In the genomic region with DNA sequence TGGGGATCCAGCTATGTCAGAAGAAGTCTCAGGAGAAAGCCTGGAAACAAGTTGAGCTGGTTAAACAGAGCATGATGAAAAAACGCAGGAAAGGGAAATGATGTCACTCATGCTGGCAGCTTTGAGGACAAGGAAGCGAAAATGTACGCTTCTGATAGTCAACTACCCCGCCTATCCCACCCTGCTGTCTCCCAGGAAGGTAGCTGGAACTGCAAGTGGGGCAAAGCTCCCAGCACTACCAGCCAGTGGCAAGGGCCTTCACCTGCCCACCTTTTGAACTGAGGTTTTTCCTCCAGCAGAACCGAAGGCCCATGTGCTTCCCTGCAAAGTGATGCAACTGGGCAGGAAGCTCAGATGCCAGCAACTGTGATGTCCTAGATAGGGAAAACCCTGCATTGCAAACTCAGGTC, we compare ENCODE assay signal across 16 cellular contexts. TPM values are rescaled to one million over a fixed set of nuclear protein-coding genes. Genes with fewer than 3 reads are reported as not detected.
DNase-seq lines count a peak whose midpoint lies in the region; ATAC-seq and TF ChIP-seq lines count a peak whose summit lies in the region.
"Had no signal": no experiment of that assay in that cellular context is flagged by ENCODE, and none has a peak within 500 bp of the region (broad histone marks: within the 10 kb centered on the region; RNA-seq: fewer than 3 reads in every experiment).

No MANE protein-coding gene starts in this region.

- H3K4me1 ChIP-seq in mammary epithelial cell (ENCODE audit: insufficient read depth, low read length) (no peaks in the 10 kb centered on the region), breast epithelium (no peaks in the 10 kb centered on the region), OCI-LY7 (ENCODE audit: insufficient read depth, low read length, poor library complexity, severe bottlenecking) (peaks cover 4% of the 10 kb centered on the region), thoracic aorta (ENCODE audit: control insufficient read depth in 1 of 2, low read depth in 2 of 2) (no peaks in the 10 kb centered on the region)

- H3K9me3 ChIP-seq in mammary epithelial cell (replicated peaks; ENCODE audit: insufficient read depth, low read length) (no peaks in the 10 kb centered on the region), breast epithelium (no peaks in the 10 kb centered on the region), OCI-LY7 (ENCODE audit: low read length) (no peaks in the 10 kb centered on the region), thoracic aorta (no peaks in the 10 kb centered on the region)

- no peak for ATAC-seq in thoracic aorta (ENCODE audit: insufficient number of reproducible peaks, low FRiP score, low read depth)

- H2AFZ ChIP-seq in mammary epithelial cell (ENCODE audit: low read depth, low read length) = peak overlapping the region; percentile 50
- no peak overlapping the region; the same call in 1 of the 2 replicates for H2AFZ ChIP-seq in OCI-LY7 (ENCODE audit: low read length)

- no peak overlapping the region for H3K4me2 ChIP-seq in mammary epithelial cell (ENCODE audit: insufficient read depth, low read depth, low read length)
- peak overlapping the region; percentile 35; the same call in 1 of the 2 replicates for H3K4me2 ChIP-seq in OCI-LY7 (ENCODE audit: low read length)

- in situ Hi-C loops in mammary epithelial cell (cut with MboI; ENCODE audit: low sequenced_read_pairs in 2 of 2) = no loop called here

- H3K36me3 ChIP-seq in mammary epithelial cell (ENCODE audit: insufficient read depth, low read length) (no peaks in the 10 kb centered on the region), breast epithelium (no peaks in the 10 kb centered on the region), OCI-LY7 (ENCODE audit: insufficient read depth, low read length) (no peaks in the 10 kb centered on the region), thoracic aorta (no peaks in the 10 kb centered on the region)

- TF ChIP-seq CTCF in mammary epithelial cell (conservative IDR thresholded peaks at IDR 0.05 in 1 of 2, IDR thresholded peaks at IDR 0.05 in 1 of 2; ENCODE audit: extremely low read depth in 1 of 2, insufficient read depth in 1 of 2, low read depth in 1 of 2, low read length in 2 of 2) (no peak), breast epithelium (IDR thresholded peaks at IDR 0.05) (no peak), OCI-LY7 (conservative IDR thresholded peaks at IDR 0.05; ENCODE audit: low read length) (no peak), epithelial cell of esophagus (IDR thresholded peaks at IDR 0.05; ENCODE audit: insufficient read depth, low read depth, low read length, missing control alignments) (no peak), thoracic aorta (IDR thresholded peaks at IDR 0.05) (no peak), GM10266 (IDR thresholded peaks at IDR 0.05; ENCODE audit: control insufficient read depth, insufficient read depth, low read depth, missing control alignments) (no peak)

- no peak overlapping the region for H3K9ac ChIP-seq in mammary epithelial cell (ENCODE audit: insufficient read depth, low read length)

- H3K27ac ChIP-seq in mammary epithelial cell (ENCODE audit: insufficient read depth, low read depth, low read length) (no peak overlapping the region), breast epithelium (no peak overlapping the region), OCI-LY7 (ENCODE audit: low read depth, low read length, poor library complexity, severe bottlenecking) (no peak overlapping the region), thoracic aorta (no peak overlapping the region)
- H3K27ac ChIP-seq: SK-N-MC had no signal

- CTCF ChIA-PET in mammary epithelial cell (lab: Charles Lee; ENCODE audit: low non-redundant PET) = interaction anchor here (0.6 kb wide), 1 partner anchor 55 kb away, joined by 4 read pairs; no protein-coding TSS in a partner anchor
- CTCF ChIA-PET in OCI-LY7 (lab: Charles Lee; ENCODE audit: unreplicated experiment) = no interaction called here

- WGBS in mammary epithelial cell (ENCODE audit: low coverage, missing lambda C conversion rate) = 82% methylated on average over 4 of the region's 5 CpGs

- no peaks in the 10 kb centered on the region for H4K20me1 ChIP-seq in mammary epithelial cell (ENCODE audit: insufficient read depth, low read length)
- no peaks in the 10 kb centered on the region for H4K20me1 ChIP-seq in OCI-LY7 (ENCODE audit: insufficient read depth, low read length)

- no peak for TF ChIP-seq POLR2A in breast epithelium (IDR thresholded peaks at IDR 0.05)

- H3K4me3 ChIP-seq in mammary epithelial cell (replicated peaks in 1 of 3; ENCODE audit: insufficient read depth in 1 of 3, low read depth in 2 of 3, low read length in 3 of 3) = no peak overlapping the region
- H3K4me3 ChIP-seq in breast epithelium = no peak overlapping the region
- H3K4me3 ChIP-seq in OCI-LY7 (ENCODE audit: low read depth, low read length, poor library complexity, severe bottlenecking) = no peak overlapping the region
- H3K4me3 ChIP-seq in epithelial cell of esophagus (ENCODE audit: low read length) = no peak overlapping the region
- H3K4me3 ChIP-seq in thoracic aorta = peak overlapping the region; percentile 16
- H3K4me3 ChIP-seq: SK-N-MC had no signal

- H3K79me2 ChIP-seq in mammary epithelial cell (ENCODE audit: insufficient read depth, low read length) (no peaks in the 10 kb centered on the region), OCI-LY7 (ENCODE audit: insufficient read depth, low read depth, low read length) (no peaks in the 10 kb centered on the region)

- DNase-seq in mammary epithelial cell (no peak), breast epithelium (ENCODE audit: low spot score in 2 of 2) (no peak), OCI-LY7 (ENCODE audit: low spot score) (peak; percentile 7), epithelial cell of esophagus (ENCODE audit: low read depth) (peak; percentile 88), thoracic aorta (ENCODE audit: low spot score) (no peak), GM10266 (ENCODE audit: extremely low spot score) (no peak), NCI-H774 (lab: John Stamatoyannopoulos, UW) (no peak), posterior vena cava (ENCODE audit: low spot score) (no peak)
- DNase-seq: caudate nucleus, DMS79, H9, immature natural killer cell, NCI-H1048, small intestine had no signal

- H3K9me2 ChIP-seq in OCI-LY7 (ENCODE audit: insufficient read depth, low read length) = no peaks in the 10 kb centered on the region

- H3K27me3 ChIP-seq in mammary epithelial cell (ENCODE audit: insufficient read depth, low read length) (no peaks in the 10 kb centered on the region), breast epithelium (no peaks in the 10 kb centered on the region), thoracic aorta (replicated peaks; ENCODE audit: insufficient read depth) (no peaks in the 10 kb centered on the region)

- BruUV-seq in mammary epithelial cell (replicated peaks; lab: Mats Ljungman, UMichigan) (no TSS peak), OCI-LY7 (replicated peaks; lab: Mats Ljungman, UMichigan) (no TSS peak)

- POLR2A ChIA-PET in OCI-LY7 (lab: Charles Lee) = interaction anchor here (0.5 to 1.3 kb wide), 2 partner anchors 17 to 282 kb away, joined by 3 to 4 read pairs; no protein-coding TSS in a partner anchor

- dilution Hi-C loops in mammary epithelial cell (cut with HindIII; ENCODE audit: low sequenced_read_pairs) = no loop called here

- intact Hi-C loops in mammary epithelial cell (cut with micrococcal nuclease) = no loop called here
- intact Hi-C loops in breast epithelium (cut with DNase I; ENCODE audit: low total_unique reads) = no loop called here
- intact Hi-C loops in OCI-LY7 (cut with micrococcal nuclease; ENCODE audit: unreplicated experiment) = no loop called here
- intact Hi-C loops in posterior vena cava (cut with DNase I) = no loop called here

RNA-seq across cellular contexts. Expression of gene IL20, which starts 6.3 kb away (rescaled TPM):
- total RNA-seq in mammary epithelial cell (not detected), breast epithelium (1 to 10 TPM in 1 of 3 donors, not detected in 2; 1.5 TPM), OCI-LY7 (2022) (not detected in 2 replicates), thoracic aorta (not detected), posterior vena cava (not detected)
- 0.10 TPM for polyA plus RNA-seq in mammary epithelial cell
- polyA minus RNA-seq in mammary epithelial cell = not detected
- not detected in 2 replicates for total RNA-seq in OCI-LY7 (2014; rRNA removed; shearing (Covaris generic))
- total RNA-seq: H9, mesothelial cell of epicardium had no signal
- polyA plus RNA-seq: immature natural killer cell, small intestine had no signal

RNA-seq across cellular contexts. Expression of gene IL24, which starts 38.2 kb away (rescaled TPM):
- total RNA-seq in mammary epithelial cell (not detected), breast epithelium (under 1 TPM in 1 of 3 donors, not detected in 2; 0.59 TPM), OCI-LY7 (2022) (not detected in 2 replicates), thoracic aorta (not detected), posterior vena cava (not detected)
- 0.09 TPM for polyA plus RNA-seq in mammary epithelial cell
- polyA minus RNA-seq in mammary epithelial cell = not detected
- not detected in 2 replicates for total RNA-seq in OCI-LY7 (2014; rRNA removed; shearing (Covaris generic))
- total RNA-seq: H9, mesothelial cell of epicardium had no signal

Comparison
In these comparisons a context has a peak if more than half of its experiments do, and no peak if none do; other contexts are left out.
1. DNase-seq: peak in OCI-LY7 (single experiment) and epithelial cell of esophagus (single experiment); none in mammary epithelial cell (single experiment), breast epithelium (0 of 2), thoracic aorta (single experiment), GM10266 (single experiment), NCI-H774 (single experiment) and posterior vena cava (single experiment).